Comparison of ENCODE assay signal across 16 cellular contexts in the genomic region with DNA sequence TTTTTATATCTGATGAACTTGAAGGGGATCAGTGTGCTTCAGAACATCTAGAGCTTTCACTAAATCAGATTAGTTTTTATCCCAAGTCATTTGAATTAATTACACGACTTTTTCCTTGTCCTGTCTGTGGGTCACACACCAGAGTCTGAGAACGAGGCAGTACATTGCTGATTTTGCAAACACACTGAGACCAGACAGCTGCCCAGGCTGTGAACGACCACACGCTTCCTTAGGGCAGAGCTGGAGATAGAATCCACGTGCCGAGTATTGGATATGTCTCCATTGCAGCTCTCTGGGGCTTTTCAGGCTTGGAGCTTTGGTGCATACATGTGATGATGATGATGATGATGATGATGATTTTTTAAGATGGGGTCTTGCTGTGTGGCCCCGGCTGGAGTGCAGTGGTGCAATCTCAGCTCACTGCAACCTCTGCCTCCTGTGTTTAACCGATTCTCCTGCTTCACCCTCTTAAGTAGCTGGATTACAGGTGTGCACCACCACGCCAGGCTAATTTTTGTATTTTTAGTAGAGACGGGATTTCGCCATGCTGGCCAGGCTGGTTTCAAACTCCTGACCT.
DNase-seq lines count a peak whose midpoint lies in the region; TF ChIP-seq lines count a peak whose summit lies in the region.
"Had no signal": no experiment of that assay in that cellular context is flagged by ENCODE, and none has a peak within 500 bp of the region (broad histone marks: within the 10 kb centered on the region; RNA-seq: fewer than 3 reads in every experiment).

No MANE protein-coding gene starts in this region.

- H3K27ac ChIP-seq in Peyer's patch (no peak overlapping the region), neural progenitor cell (no peak overlapping the region)
- H3K27ac ChIP-seq: A549, C4-2B, GM23248 had no signal

- H3K4me3 Mint-ChIP-seq in neural progenitor cell, result no peak overlapping the region
- H3K4me3 Mint-ChIP-seq: CD4-positive, alpha-beta T cell had no signal

- H3K36me3 Mint-ChIP-seq in neural progenitor cell, result no peaks in the 10 kb centered on the region

- no peaks in the 10 kb centered on the region for H3F3A ChIP-seq in neural progenitor cell (ENCODE audit: low read depth)

- TF ChIP-seq CTCF in Peyer's patch (IDR thresholded peaks at IDR 0.05) (no peak), neural progenitor cell (IDR thresholded peaks at IDR 0.05) (no peak)

- TF ChIP-seq POLR2A in Peyer's patch (IDR thresholded peaks at IDR 0.05), result no peak

- DNase-seq in Peyer's patch, result peak in 2 of 3 donors; percentile 12 to 34
- peak; percentile 28 for DNase-seq in mesenteric fat pad (ENCODE audit: low spot score)
- DNase-seq in neural progenitor cell (ENCODE audit: low spot score), result no peak
- no peak for DNase-seq in stimulated activated CD4-positive, alpha-beta T cell treated with anti-CD3 and anti-CD28 coated beads, Interleukin-2, amount 100 ng/mL, for 24 hours
- no peak for DNase-seq in KG1 (lab: John Stamatoyannopoulos, UW)
- DNase-seq in SK-N-DZ (ENCODE audit: low spot score), result no peak
- DNase-seq: AML-193; CD4-positive, alpha-beta T cell; DMS153; DMS79; GDM1; GM23248 had no signal

- H3K4me1 ChIP-seq in Peyer's patch, result no peaks in the 10 kb centered on the region
- peaks cover 24% of the 10 kb centered on the region for H3K4me1 ChIP-seq in neural progenitor cell
- H3K4me1 ChIP-seq: A549, Caco-2 had no signal

- H2AFZ ChIP-seq in neural progenitor cell (replicated peaks), result no peak overlapping the region
- H2AFZ ChIP-seq: GM23248 had no signal

- peak overlapping the region; percentile 21 for H3K27ac Mint-ChIP-seq in neural progenitor cell
- H3K27ac Mint-ChIP-seq: CD4-positive, alpha-beta T cell had no signal

- no peak overlapping the region for H3K9ac ChIP-seq in neural progenitor cell
- H3K9ac ChIP-seq: GM23248 had no signal

- peaks cover 2% of the 10 kb centered on the region for H4K20me1 ChIP-seq in neural progenitor cell (ENCODE audit: low read depth)

- H3K79me2 ChIP-seq in neural progenitor cell (ENCODE audit: low read depth), result no peaks in the 10 kb centered on the region

- H3K27me3 Mint-ChIP-seq in neural progenitor cell (ENCODE audit: insufficient read depth, low read depth), result no peaks in the 10 kb centered on the region
- H3K27me3 Mint-ChIP-seq: CD4-positive, alpha-beta T cell; IgD-negative memory B cell had no signal

- H3K9me3 Mint-ChIP-seq in neural progenitor cell, result no peaks in the 10 kb centered on the region
- H3K9me3 Mint-ChIP-seq: CD4-positive, alpha-beta T cell; IgD-negative memory B cell had no signal

- H3K27me3 ChIP-seq in Peyer's patch (no peaks in the 10 kb centered on the region), neural progenitor cell (no peaks in the 10 kb centered on the region)

- H3K36me3 ChIP-seq in Peyer's patch (no peaks in the 10 kb centered on the region), neural progenitor cell (no peaks in the 10 kb centered on the region)

- peaks cover 26% of the 10 kb centered on the region for H3K4me1 Mint-ChIP-seq in neural progenitor cell

- no peak overlapping the region for H3K4me3 ChIP-seq in Peyer's patch
- H3K4me3 ChIP-seq in neural progenitor cell, result no peak overlapping the region
- H3K4me3 ChIP-seq: A549, GM23248 had no signal

- H3K4me2 ChIP-seq in neural progenitor cell, result no peak overlapping the region
- H3K4me2 ChIP-seq: A549 had no signal

- H3K9me3 ChIP-seq in Peyer's patch (no peaks in the 10 kb centered on the region), neural progenitor cell (ENCODE audit: low read depth) (no peaks in the 10 kb centered on the region)
- H3K9me3 ChIP-seq: A549, Caco-2 had no signal

Comparison
In these comparisons a context has a peak if more than half of its experiments do, and no peak if none do; other contexts are left out.
1. DNase-seq: peak in Peyer's patch (2 of 3) and mesenteric fat pad (single experiment); none in neural progenitor cell (single experiment), stimulated activated CD4-positive, alpha-beta T cell treated with anti-CD3 and anti-CD28 coated beads, Interleukin-2, amount 100 ng/mL, for 24 hours (0 of 2), KG1 (single experiment) and SK-N-DZ (single experiment).